Comparison of ENCODE assay signal across 8 cellular contexts in the genomic region with DNA sequence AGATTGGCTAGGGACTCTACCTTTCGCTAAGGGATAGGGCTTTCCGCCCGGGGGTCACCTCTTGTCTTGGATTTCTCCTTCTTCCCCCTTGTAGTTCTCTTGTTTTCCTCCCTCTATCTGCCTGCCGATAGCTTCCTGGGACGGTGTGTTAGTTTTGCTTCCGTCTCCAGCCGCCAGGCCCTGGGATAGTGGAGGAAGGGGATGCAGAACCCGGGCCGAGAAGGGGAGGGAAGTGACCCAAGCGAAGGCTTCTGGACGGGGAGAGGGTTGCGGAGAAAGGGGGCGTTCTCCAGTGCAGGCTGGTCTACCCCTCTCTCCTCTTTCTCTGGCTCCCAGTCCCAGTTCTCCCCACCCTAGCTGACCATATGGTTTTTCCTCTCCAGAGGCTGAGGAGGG. TPM values are rescaled to one million over a fixed set of nuclear protein-coding genes. Genes with fewer than 3 reads are reported as not detected.
DNase-seq lines count a peak whose midpoint lies in the region; ATAC-seq and TF ChIP-seq lines count a peak whose summit lies in the region.

No MANE protein-coding gene starts in this region.

- intact Hi-C loops in esophagus squamous epithelium (cut with DNase I): no loop called here

- H3K4me1 ChIP-seq in SJSA1 (replicated peaks): peaks cover 66% of the 10 kb centered on the region
- H3K4me1 ChIP-seq in esophagus squamous epithelium: peaks cover 12 to 57% (median 19%) of the 10 kb centered on the region in 3 donors

- DNase-seq in NCI-H748 (lab: John Stamatoyannopoulos, UW; ENCODE audit: unreplicated experiment): peak; percentile 39
- DNase-seq in NCI-H748 treated with DMSO at 0.1 percent for 48 hours (lab: John Stamatoyannopoulos, UW): no peak
- no peak for DNase-seq in SJSA1 (ENCODE audit: low read depth in 1 of 2, low spot score in 2 of 2)
- DNase-seq in esophagus squamous epithelium (lab: John Stamatoyannopoulos, UW): no peak
- peak; percentile 5 for DNase-seq in neural crest cell (ENCODE audit: low read depth, low spot score)
- no peak for DNase-seq in stimulated activated CD4-positive, alpha-beta T cell treated with anti-CD3 and anti-CD28 coated beads, Interleukin-4, amount 100 ng/mL, for 24 hours

- H3K27ac ChIP-seq in SJSA1: peak overlapping the region; percentile 38; the same call in 1 of the 2 replicates
- peak overlapping the region; percentile 91 to 95 (median 92) for H3K27ac ChIP-seq in esophagus squamous epithelium

- no peaks in the 10 kb centered on the region for H3K36me3 Mint-ChIP-seq in neural crest cell (ENCODE audit: low read depth)

- H3K4me3 ChIP-seq in SJSA1 (peak overlapping the region; percentile 62), esophagus squamous epithelium (peak overlapping the region; percentile 72 to 92 (median 76))

- no peaks in the 10 kb centered on the region for H3K9me3 Mint-ChIP-seq in neural crest cell

- ATAC-seq in GM18520 (IDR thresholded peaks at IDR 0.05; ENCODE audit: unreplicated experiment) (no peak), HG03025 (IDR thresholded peaks at IDR 0.05; ENCODE audit: low FRiP score, unreplicated experiment) (no peak)

- H3K36me3 ChIP-seq in SJSA1 (peaks cover 19% of the 10 kb centered on the region; the same call in 1 of the 2 replicates), esophagus squamous epithelium (peaks cover 0 to 19% (median 0%) of the 10 kb centered on the region in 3 donors)

- H3K27me3 Mint-ChIP-seq in neural crest cell (ENCODE audit: low read depth): peaks cover 12% of the 10 kb centered on the region

- TF ChIP-seq CTCF in esophagus squamous epithelium (IDR thresholded peaks at IDR 0.05) (peak in 1 of 6 experiments; percentile 10), neural crest cell (conservative IDR thresholded peaks at IDR 0.05) (no peak)

- WGBS in esophagus squamous epithelium, 2 donors: 6 to 30% methylated on average over 4 to 11 of the region's 13 CpGs

- no peaks in the 10 kb centered on the region for H3K27me3 ChIP-seq in SJSA1 (replicated peaks)
- no peaks in the 10 kb centered on the region for H3K27me3 ChIP-seq in esophagus squamous epithelium

- H3K9me3 ChIP-seq in SJSA1 (replicated peaks) (no peaks in the 10 kb centered on the region), esophagus squamous epithelium (no peaks in the 10 kb centered on the region)

- no peak overlapping the region for H3K27ac Mint-ChIP-seq in neural crest cell (ENCODE audit: unreplicated experiment)

- H3K4me1 Mint-ChIP-seq in neural crest cell: peaks cover 27% of the 10 kb centered on the region

- TF ChIP-seq POLR2A in esophagus squamous epithelium (IDR thresholded peaks at IDR 0.05): no peak

- H3K4me3 Mint-ChIP-seq in neural crest cell: peak overlapping the region; percentile 98

RNA-seq across cellular contexts. Expression of gene TUFT1, which starts 0.9 kb away (rescaled TPM):
- 36.9 and 46.0 TPM in 2 replicates for total RNA-seq in SJSA1 (2014; rRNA removed; shearing (Covaris generic))
- total RNA-seq in esophagus squamous epithelium: 10 to 100 TPM; 18.1 to 41.8 (median 32.8) TPM
- 7.5 TPM in 2 replicates for total RNA-seq in neural crest cell

RNA-seq across cellular contexts. Expression of gene CGN, which starts 29.8 kb away (rescaled TPM):
- 0.26 and 1.2 TPM in 2 replicates for total RNA-seq in SJSA1 (2014; rRNA removed; shearing (Covaris generic))
- 10 to 100 TPM in 3 of 4 donors, 1 to 10 TPM in 1; 3.3 to 26.1 (median 15.1) TPM for total RNA-seq in esophagus squamous epithelium
- 6.7 and 7.2 TPM in 2 replicates for total RNA-seq in neural crest cell

Comparison
In these comparisons a context has a peak if more than half of its experiments do, and no peak if none do; other contexts are left out.
1. DNase-seq: peak in NCI-H748 (single experiment) and neural crest cell (single experiment); none in NCI-H748 treated with DMSO at 0.1 percent for 48 hours (single experiment), SJSA1 (0 of 2), esophagus squamous epithelium (single experiment) and stimulated activated CD4-positive, alpha-beta T cell treated with anti-CD3 and anti-CD28 coated beads, Interleukin-4, amount 100 ng/mL, for 24 hours (single experiment).